Comparison of ENCODE assay signal across 8 cellular contexts in genomic region chr11:67792242-67792990, GRCh38.
DNase-seq lines count a peak whose midpoint lies in the region; ATAC-seq and TF ChIP-seq lines count a peak whose summit lies in the region.
"Not testable (repeated sequence)": the region's sequence is repeated elsewhere in the genome, so short reads cannot be mapped to it uniquely, and the experiment has no call there.

No MANE protein-coding gene starts in this region.

- not testable (repeated sequence) for H3K4me3 ChIP-seq in BE2C (ENCODE audit: low read depth, low read length); HCT116 (replicated peaks in 1 of 2; ENCODE audit: low read depth in 1 of 2, low read length in 2 of 2); mucosa of descending colon

- not testable (repeated sequence) for H3K27me3 Mint-ChIP-seq in activated B cell treated with CpG ODN at 0.5 μM for 24 hours; activated naive CD8-positive, alpha-beta T cell treated with anti-CD3 and anti-CD28 coated beads for 36 hours

- H3K4me3 Mint-ChIP-seq in activated B cell treated with CpG ODN at 0.5 μM for 24 hours, result not testable (repeated sequence)
- H3K4me3 Mint-ChIP-seq in activated naive CD8-positive, alpha-beta T cell treated with anti-CD3 and anti-CD28 coated beads for 36 hours, result peak overlapping the region; percentile 18

- ATAC-seq in HCT116; activated B cell treated with CpG ODN at 0.5 μM for 24 hours (ENCODE audit: low read depth); mucosa of descending colon: not testable (repeated sequence)

- not testable (repeated sequence) for H4K20me1 ChIP-seq in HCT116 (ENCODE audit: insufficient read depth)

- H3K36me3 Mint-ChIP-seq in activated B cell treated with CpG ODN at 0.5 μM for 24 hours (ENCODE audit: low read depth); activated naive CD8-positive, alpha-beta T cell treated with anti-CD3 and anti-CD28 coated beads for 36 hours: not testable (repeated sequence)

- not testable (repeated sequence) for TF ChIP-seq POLR2A in HCT116 (IDR thresholded peaks at IDR 0.05; ENCODE audit: borderline replicate concordance, extremely low read depth, insufficient read depth, insufficient read length)

- TF ChIP-seq CTCF in BE2C (IDR thresholded peaks at IDR 0.05; ENCODE audit: low read depth, low read length) (peak; percentile 53), HCT116 (IDR thresholded peaks at IDR 0.05 in 2 of 3, conservative IDR thresholded peaks at IDR 0.05 in 1 of 3; ENCODE audit: borderline replicate concordance in 1 of 3, insufficient read depth in 1 of 3, low read depth in 2 of 3, low read length in 2 of 3) (peak in 2 of 3 experiments; percentile 49 to 57; a peak in 4 of 6 replicates), mucosa of descending colon (IDR thresholded peaks at IDR 0.05) (peak; percentile 51)
- TF ChIP-seq CTCF in activated B cell treated with CpG ODN at 0.5 μM for 24 hours (IDR thresholded peaks at IDR 0.05), result not testable (repeated sequence)

- not testable (repeated sequence) for H3K27ac Mint-ChIP-seq in activated B cell treated with CpG ODN at 0.5 μM for 24 hours; activated naive CD8-positive, alpha-beta T cell treated with anti-CD3 and anti-CD28 coated beads for 36 hours

- not testable (repeated sequence) for H3K4me1 Mint-ChIP-seq in activated B cell treated with CpG ODN at 0.5 μM for 24 hours; activated naive CD8-positive, alpha-beta T cell treated with anti-CD3 and anti-CD28 coated beads for 36 hours

- CTCF ChIA-PET in HCT116 (lab: Charles Lee), result interaction anchor here (0.8 to 1.6 kb wide), 2 partner anchors 163 to 178 kb away, joined by 8 to 10 read pairs; partner anchors contain the start of gene NUDT8
- CTCF ChIA-PET in activated B cell treated with CpG ODN at 0.5 μM for 24 hours (lab: Charles Lee), result not testable (repeated sequence)

- DNase-seq in BE2C (peak; percentile 41), NCI-H2196 treated with DMSO at 0.1 percent for 48 hours (lab: John Stamatoyannopoulos, UW; ENCODE audit: unreplicated experiment) (peak; percentile 19), activated B cell treated with CpG ODN at 0.5 μM for 24 hours (peak; percentile 33), fibroblast of gingiva (ENCODE audit: low read depth) (peak; percentile 12), mucosa of descending colon (peak in 2 of 3 donors; percentile 71 to 74)
- not testable (repeated sequence) for DNase-seq in HCT116 (ENCODE audit: low read depth, low spot score)
- peak; percentile 38 for DNase-seq in activated naive CD8-positive, alpha-beta T cell treated with anti-CD3 and anti-CD28 coated beads for 36 hours
- DNase-seq in stimulated activated CD4-positive, alpha-beta T cell treated with anti-CD3 and anti-CD28 coated beads, Interleukin-4, amount 100 ng/mL, for 1 hour, result peak; percentile 44

- TF ChIP-seq RAD21 in HCT116 (IDR thresholded peaks at IDR 0.05; ENCODE audit: low read depth), result peak; percentile 53; the same call in 1 of the 2 replicates

- not testable (repeated sequence) for H3K9ac ChIP-seq in HCT116 (ENCODE audit: low read length)

- H3K4me2 ChIP-seq in HCT116 (ENCODE audit: low read length), result not testable (repeated sequence)

- not testable (repeated sequence) for H3K79me2 ChIP-seq in HCT116 (ENCODE audit: insufficient read depth, low read length)

- H2AFZ ChIP-seq in HCT116 (ENCODE audit: low read depth, low read length, poor library complexity, severe bottlenecking), result not testable (repeated sequence)

- intact Hi-C loops in HCT116 (cut with micrococcal nuclease); mucosa of descending colon (cut with DNase I, micrococcal nuclease): not testable (repeated sequence)
- intact Hi-C loops in activated B cell treated with CpG ODN at 0.5 μM for 24 hours (cut with micrococcal nuclease), result loop anchor here (5.0 kb wide), 2 partner anchors 165 to 220 kb away; partner anchors contain the start of gene NUDT8

- not testable (repeated sequence) for H3K9me3 ChIP-seq in BE2C; HCT116 (ENCODE audit: control insufficient read depth in 1 of 2, insufficient read depth in 1 of 2, low read depth in 1 of 2, low read length in 2 of 2); mucosa of descending colon

- H3K36me3 ChIP-seq in BE2C; HCT116 (ENCODE audit: control insufficient read depth in 1 of 2, insufficient read depth in 2 of 2, low read length in 2 of 2); mucosa of descending colon (ENCODE audit: low read depth): not testable (repeated sequence)

- H3K27me3 ChIP-seq in BE2C; HCT116 (ENCODE audit: insufficient read depth, low read length): not testable (repeated sequence)

- H3K4me1 ChIP-seq in BE2C; HCT116 (ENCODE audit: control insufficient read depth in 1 of 2, insufficient read depth in 2 of 2, low read length in 2 of 2); mucosa of descending colon (ENCODE audit: low read depth): not testable (repeated sequence)

- RAD21 ChIA-PET in HCT116 (lab: Charles Lee; ENCODE audit: low non-redundant PET in 1 of 2, low total read pairs in 2 of 2, uncharacterized antibody in 2 of 2, unreplicated experiment in 2 of 2), result not testable (repeated sequence)

- H3K27ac ChIP-seq in HCT116 (ENCODE audit: low read depth, low read length), result not testable (repeated sequence)

- not testable (repeated sequence) for H3K9me3 Mint-ChIP-seq in activated B cell treated with CpG ODN at 0.5 μM for 24 hours; activated naive CD8-positive, alpha-beta T cell treated with anti-CD3 and anti-CD28 coated beads for 36 hours

- POLR2A ChIA-PET in HCT116 (lab: Charles Lee); activated B cell treated with CpG ODN at 0.5 μM for 24 hours (lab: Charles Lee): not testable (repeated sequence)

- H3K9me2 ChIP-seq in HCT116 (ENCODE audit: insufficient read depth), result not testable (repeated sequence)

- not testable (repeated sequence) for BruUV-seq in HCT116 (replicated peaks; lab: Mats Ljungman, UMichigan)
